1 cellular context compared by ENCODE assay signal in genomic region chr9:122262073-122262472, GRCh38.
TF ChIP-seq lines count a peak whose summit lies in the region.

No MANE protein-coding gene starts in this region.

TF ChIP-seq in K562, 482 proteins besides CTCF, POLR2A, EP300 and RAD21:
- TF ChIP-seq RCOR1 (IDR thresholded peaks at IDR 0.05; ENCODE audit: borderline replicate concordance in 1 of 2, low read depth in 2 of 2, low read length in 2 of 2) (0 out of 4 replicates have a peak, but pooled peaks of 1 of the 2 experiments have one; percentile 28), MECOM (CRISPR knock-in tag; IDR thresholded peaks at IDR 0.05) (no peak), KDM1A (IDR thresholded peaks at IDR 0.05) (peak; percentile 66 to 77; a peak in 3 of 4 replicates), HDAC2 (IDR thresholded peaks at IDR 0.05) (peak; percentile 48; the same call in 1 of the 2 replicates), KDM5B (IDR thresholded peaks at IDR 0.05; ENCODE audit: insufficient replicate concordance, low read depth, low read length) (no peak), HDAC1 (IDR thresholded peaks at IDR 0.05) (no peak), CHD4 (IDR thresholded peaks at IDR 0.05; ENCODE audit: insufficient read depth, insufficient replicate concordance, low read depth, low read length, poor library complexity, severe bottlenecking) (peak; percentile 57), FOXP1 (CRISPR knock-in tag; IDR thresholded peaks at IDR 0.05) (no peak), ELF1 (tag; IDR thresholded peaks at IDR 0.05) (no peak), RBM25 (IDR thresholded peaks at IDR 0.05; ENCODE audit: low read depth, low read length, severe bottlenecking) (peak; percentile 98), ZNF740 (CRISPR knock-in tag; IDR thresholded peaks at IDR 0.05) (no peak), ZNF740 (tag; IDR thresholded peaks at IDR 0.05) (no peak), ADNP (tag; IDR thresholded peaks at IDR 0.05) (peak; percentile 77; the same call in 1 of the 2 replicates), BCOR (IDR thresholded peaks at IDR 0.05) (peak; percentile 90), ZNF354B (CRISPR knock-in tag; IDR thresholded peaks at IDR 0.05) (no peak)
TF ChIP-seq in K562: peak in this region for 7.
